In genomic region chr12:25491396-25491948, GRCh38 we compare ENCODE assay signal across 13 cellular contexts.
DNase-seq lines count a peak whose midpoint lies in the region; ATAC-seq, FAIRE-seq and TF ChIP-seq lines count a peak whose summit lies in the region.
"Had no signal": no experiment of that assay in that cellular context is flagged by ENCODE, and none has a peak within 500 bp of the region (broad histone marks: within the 10 kb centered on the region; RNA-seq: fewer than 3 reads in every experiment).

No MANE protein-coding gene starts in this region.

- peak; percentile 72 for ATAC-seq in WTC11
- ATAC-seq in GM18502 (IDR thresholded peaks at IDR 0.05; ENCODE audit: poor library complexity, unreplicated experiment) = no peak
- ATAC-seq: CD8-positive, alpha-beta T cell had no signal

- DNase-seq in HTR-8/SVneo (ENCODE audit: insufficient read length, low spot score) = no peak
- no peak for DNase-seq in WTC11 (ENCODE audit: low spot score)
- DNase-seq in iPS-NIHi7 (ENCODE audit: extremely low spot score) = peak; percentile 19
- peak; percentile 75 for DNase-seq in renal cortical epithelial cell (ENCODE audit: low read depth)
- no peak for DNase-seq in NCI-H226
- no peak for DNase-seq in stimulated activated CD4-positive, alpha-beta T cell treated with anti-CD3 and anti-CD28 coated beads, Interleukin-2, amount 100 ng/mL, for 48 hours
- DNase-seq: CD8-positive, alpha-beta T cell; KBM-7; MV-4-11; NCI-H1694 treated with DMSO at 0.1 percent for 48 hours; NCI-H524; PC-9 had no signal

- peaks cover 6% of the 10 kb centered on the region for H3K36me3 Mint-ChIP-seq in WTC11
- H3K36me3 Mint-ChIP-seq: CD8-positive, alpha-beta T cell had no signal

- no peak overlapping the region for H3K4me3 Mint-ChIP-seq in WTC11
- H3K4me3 Mint-ChIP-seq: CD8-positive, alpha-beta T cell had no signal

- no peak overlapping the region for H3K27ac Mint-ChIP-seq in WTC11
- H3K27ac Mint-ChIP-seq: CD8-positive, alpha-beta T cell had no signal

- peaks cover 11% of the 10 kb centered on the region for H3K9me3 Mint-ChIP-seq in WTC11
- H3K9me3 Mint-ChIP-seq: CD8-positive, alpha-beta T cell had no signal

- FAIRE-seq in HTR-8/SVneo (lab: Jason Lieb, UNC) = peak; percentile 52

- CTCF ChIA-PET in WTC11 (lab: Charles Lee) = no interaction called here

- TF ChIP-seq CTCF in WTC11 (IDR thresholded peaks at IDR 0.05) = no peak

- H3K4me1 Mint-ChIP-seq in WTC11 = peaks cover 22% of the 10 kb centered on the region

- POLR2A ChIA-PET in WTC11 (lab: Charles Lee) = no interaction called here

- peaks cover 55% of the 10 kb centered on the region for H3K27me3 Mint-ChIP-seq in WTC11 (ENCODE audit: low read depth)

TF ChIP-seq in WTC11, 78 proteins besides CTCF, POLR2A, EP300 and RAD21:
- peak; percentile 69 for TF ChIP-seq ZNF423 (CRISPR knock-in tag; IDR thresholded peaks at IDR 0.05)
- TF ChIP-seq ZNF138 (CRISPR knock-in tag; conservative IDR thresholded peaks at IDR 0.05) = no peak
- TF ChIP-seq SP1 (CRISPR knock-in tag; conservative IDR thresholded peaks at IDR 0.05) = no peak
TF ChIP-seq in WTC11: peak in this region for 1.

Comparison
In these comparisons a context has a peak if more than half of its experiments do, and no peak if none do; other contexts are left out.
1. DNase-seq: peak in iPS-NIHi7 (single experiment) and renal cortical epithelial cell (single experiment); none in HTR-8/SVneo (single experiment), WTC11 (single experiment), NCI-H226 (single experiment) and stimulated activated CD4-positive, alpha-beta T cell treated with anti-CD3 and anti-CD28 coated beads, Interleukin-2, amount 100 ng/mL, for 48 hours (0 of 2).